In the genomic region with DNA sequence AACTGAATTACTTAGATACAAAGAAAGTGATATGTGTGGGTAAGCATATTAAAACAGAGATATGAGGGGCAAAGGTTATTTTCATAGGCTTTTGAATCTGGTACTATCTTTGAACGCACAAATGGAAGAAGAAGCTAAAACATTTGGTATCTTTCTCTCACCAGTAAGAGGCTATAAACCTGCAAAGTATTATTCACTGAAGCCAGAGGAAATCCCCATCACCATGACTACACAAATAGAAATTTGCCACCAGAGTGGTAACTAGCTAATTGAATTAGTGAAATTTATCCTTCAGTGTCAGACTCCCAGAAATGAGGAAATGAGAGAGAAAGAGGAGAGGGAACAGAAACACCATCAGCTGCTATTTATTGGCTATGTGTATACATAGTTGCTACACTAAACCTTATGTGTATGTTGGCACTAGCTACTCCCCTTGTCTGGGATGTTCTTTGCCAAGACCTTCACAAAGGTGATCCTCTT, we compare ENCODE assay signal across 13 cellular contexts.
A peak's percentile ranks its signal among the peaks of the same experiment; 100 is the strongest.
DNase-seq lines count a peak whose midpoint lies in the region; ATAC-seq, FAIRE-seq and TF ChIP-seq lines count a peak whose summit lies in the region.
"Had no signal": no experiment of that assay in that cellular context is flagged by ENCODE, and none has a peak within 500 bp of the region (broad histone marks: within the 10 kb centered on the region; RNA-seq: fewer than 3 reads in every experiment).

No MANE protein-coding gene starts in this region.

- peak; percentile 93 for ATAC-seq in GM19468 (IDR thresholded peaks at IDR 0.05; ENCODE audit: extremely low read depth, unreplicated experiment)
- peak; percentile 89 for ATAC-seq in HG03066 (IDR thresholded peaks at IDR 0.05; ENCODE audit: low read depth, unreplicated experiment)

- TF ChIP-seq CTCF in tibial nerve (IDR thresholded peaks at IDR 0.05): no peak

- no peak overlapping the region for H3K4me3 ChIP-seq in tibial nerve
- no peak overlapping the region for H3K4me3 ChIP-seq in MG63
- H3K4me3 ChIP-seq: BLaER1, skin epidermis had no signal

- no peaks in the 10 kb centered on the region for H3K9me3 ChIP-seq in tibial nerve
- H3K9me3 ChIP-seq in MG63: no peaks in the 10 kb centered on the region
- H3K9me3 ChIP-seq: BLaER1 had no signal

- H3K27me3 ChIP-seq in tibial nerve: no peaks in the 10 kb centered on the region
- 0 out of 2 replicates have a peak, but pooled peaks cover 2% of the 10 kb centered on the region for H3K27me3 ChIP-seq in MG63
- H3K27me3 ChIP-seq: BLaER1 had no signal

- 80 to 81% methylated on average over 1 of the region's 1 CpG for WGBS in tibial nerve, 2 donors

- no peak for TF ChIP-seq POLR2A in GM12891 (IDR thresholded peaks at IDR 0.05; ENCODE audit: low read depth, low read length)
- TF ChIP-seq POLR2A in tibial nerve (IDR thresholded peaks at IDR 0.05): no peak

- no peak for DNase-seq in GM12891 (ENCODE audit: insufficient read length, low spot score)
- DNase-seq in RPMI8226: peak; percentile 29
- no peak for DNase-seq in posterior cingulate gyrus
- DNase-seq in COR-L47 (lab: John Stamatoyannopoulos, UW): no peak
- no peak for DNase-seq in tibial nerve (ENCODE audit: low spot score in 2 of 2)
- no peak for DNase-seq in MG63
- DNase-seq: activated gamma-delta T cell treated with Interleukin-2 at 50 U/mL for 16 hours, H9, NCI-H1930 had no signal

- no peaks in the 10 kb centered on the region for H3K36me3 ChIP-seq in tibial nerve
- H3K36me3 ChIP-seq in MG63: no peaks in the 10 kb centered on the region
- H3K36me3 ChIP-seq: BLaER1 had no signal

- no peak for TF ChIP-seq EP300 in tibial nerve (IDR thresholded peaks at IDR 0.05)

- FAIRE-seq in GM12891 (lab: Jason Lieb, UNC): peak; percentile 88

- H3K4me1 ChIP-seq in tibial nerve: no peaks in the 10 kb centered on the region
- H3K4me1 ChIP-seq: BLaER1 had no signal

- H3K27ac ChIP-seq in tibial nerve: no peak overlapping the region
- H3K27ac ChIP-seq: BLaER1, skin epidermis had no signal

- intact Hi-C loops in posterior cingulate gyrus (cut with DNase I): no loop called here

TF ChIP-seq in GM12891, 5 proteins besides CTCF, POLR2A, EP300 and RAD21:
- peak; percentile 95 for TF ChIP-seq SPI1 (IDR thresholded peaks at IDR 0.05; ENCODE audit: low read depth, low read length)
- no peak for TF ChIP-seq POU2F2 (IDR thresholded peaks at IDR 0.05; ENCODE audit: low read depth, low read length)
TF ChIP-seq in GM12891: peak in this region for 1.
